ENCODE assay signal across 1 cellular context in genomic region chr9:99660191-99660636, GRCh38.
A peak's percentile ranks its signal among the peaks of the same experiment; 100 is the strongest.
TF ChIP-seq lines count a peak whose summit lies in the region.

No MANE protein-coding gene starts in this region.

TF ChIP-seq in GM12878, 131 proteins besides CTCF, POLR2A, EP300 and RAD21 (continued from another document and continues in another):
- no peak; the same call in 1 of the 2 replicates for TF ChIP-seq ZBTB40 (IDR thresholded peaks at IDR 0.05; ENCODE audit: borderline replicate concordance)
- peak; percentile 89 for TF ChIP-seq BCL3 (IDR thresholded peaks at IDR 0.05; ENCODE audit: borderline replicate concordance, insufficient read depth, low read depth, low read length, poor library complexity, severe bottlenecking)
- TF ChIP-seq REST (IDR thresholded peaks at IDR 0.05; ENCODE audit: low read depth, low read length): no peak
- peak; percentile 94 for TF ChIP-seq TCF12 (IDR thresholded peaks at IDR 0.05; ENCODE audit: low read depth, low read length)
- no peak for TF ChIP-seq FOXK2 (IDR thresholded peaks at IDR 0.05)
- TF ChIP-seq NFXL1 (IDR thresholded peaks at IDR 0.05; ENCODE audit: borderline replicate concordance): no peak
- TF ChIP-seq EED (IDR thresholded peaks at IDR 0.05; ENCODE audit: low read depth): peak; percentile 96
- 0 out of 2 replicates have a peak, but pooled peaks have one; percentile 90 for TF ChIP-seq WRNIP1 (IDR thresholded peaks at IDR 0.05; ENCODE audit: borderline replicate concordance, low read depth, low read length)
- no peak for TF ChIP-seq PBX3 (IDR thresholded peaks at IDR 0.05; ENCODE audit: insufficient replicate concordance, low read depth, low read length)
- peak; percentile 88; the same call in 1 of the 2 replicates for TF ChIP-seq CHD2 (IDR thresholded peaks at IDR 0.05; ENCODE audit: borderline replicate concordance, low read depth, low read length)
- peak; percentile 93 for TF ChIP-seq ZNF592 (IDR thresholded peaks at IDR 0.05)
- peak; percentile 95; the same call in 1 of the 2 replicates for TF ChIP-seq ZBED1 (IDR thresholded peaks at IDR 0.05; ENCODE audit: borderline replicate concordance)
- TF ChIP-seq MTA2 (IDR thresholded peaks at IDR 0.05; ENCODE audit: low read depth): peak; percentile 97
- TF ChIP-seq SRF (IDR thresholded peaks at IDR 0.05; ENCODE audit: low read depth in 2 of 2, low read length in 2 of 2): peak in 1 of 2 experiments; percentile 51; a peak in 1 of 4 replicates
- no peak for TF ChIP-seq ZBTB11 (CRISPR knock-in tag; IDR thresholded peaks at IDR 0.05)
- TF ChIP-seq ATF7 (IDR thresholded peaks at IDR 0.05; ENCODE audit: low read depth): peak; percentile 99
- peak; percentile 81 for TF ChIP-seq MTA3 (IDR thresholded peaks at IDR 0.05; ENCODE audit: borderline replicate concordance, low read length)
- TF ChIP-seq TBL1XR1 (IDR thresholded peaks at IDR 0.05; ENCODE audit: low read depth, low read length): peak; percentile 68; the same call in 1 of the 2 replicates
- peak; percentile 76 for TF ChIP-seq MEF2B (IDR thresholded peaks at IDR 0.05; ENCODE audit: partially characterized antibody, poor library complexity, severe bottlenecking)
- TF ChIP-seq TCF3 (IDR thresholded peaks at IDR 0.05; ENCODE audit: borderline replicate concordance, insufficient read depth, low read depth, low read length): peak; percentile 74; the same call in 1 of the 2 replicates
- no peak for TF ChIP-seq STAT1 (conservative IDR thresholded peaks at IDR 0.05)
- TF ChIP-seq YY1 (IDR thresholded peaks at IDR 0.05; ENCODE audit: low read depth, low read length): peak; percentile 41; the same call in 1 of the 2 replicates
- TF ChIP-seq PKNOX1 (IDR thresholded peaks at IDR 0.05): peak; percentile 75
- peak; percentile 95 for TF ChIP-seq JUNB (IDR thresholded peaks at IDR 0.05)
- no peak for TF ChIP-seq ZNF274 (IDR thresholded peaks at IDR 0.05; ENCODE audit: insufficient read depth, insufficient read length)
- TF ChIP-seq NR2F1 (conservative IDR thresholded peaks at IDR 0.05): peak; percentile 49; the same call in 1 of the 2 replicates
- peak in 1 of 2 experiments; percentile 4; a peak in 1 of 3 replicates for TF ChIP-seq EGR1 (IDR thresholded peaks at IDR 0.05; ENCODE audit: borderline replicate concordance in 1 of 2, low read depth in 2 of 2, low read length in 2 of 2)
- peak; percentile 93 for TF ChIP-seq PML (IDR thresholded peaks at IDR 0.05; ENCODE audit: low read length)
- TF ChIP-seq MEF2A (IDR thresholded peaks at IDR 0.05; ENCODE audit: insufficient read depth, low read depth, low read length): peak; percentile 89
- TF ChIP-seq ZNF217 (IDR thresholded peaks at IDR 0.05): peak; percentile 32
- no peak for TF ChIP-seq RFX5 (IDR thresholded peaks at IDR 0.05; ENCODE audit: low read depth, low read length)
- no peak for TF ChIP-seq SIN3A (IDR thresholded peaks at IDR 0.05; ENCODE audit: low read depth, low read length)
- peak; percentile 57 for TF ChIP-seq KLF5 (IDR thresholded peaks at IDR 0.05; ENCODE audit: partially characterized antibody)
- TF ChIP-seq ZZZ3 (IDR thresholded peaks at IDR 0.05; ENCODE audit: control insufficient read depth, insufficient read length, low read depth): no peak
- peak; percentile 31; the same call in 1 of the 2 replicates for TF ChIP-seq SMARCA5 (IDR thresholded peaks at IDR 0.05)
- TF ChIP-seq HDAC2 (IDR thresholded peaks at IDR 0.05): no peak
- TF ChIP-seq NRF1 (conservative IDR thresholded peaks at IDR 0.05; ENCODE audit: low read depth, low read length): no peak
- TF ChIP-seq ZNF384 (IDR thresholded peaks at IDR 0.05; ENCODE audit: borderline replicate concordance, low read depth, low read length): no peak
- peak; percentile 41; the same call in 1 of the 2 replicates for TF ChIP-seq MXI1 (IDR thresholded peaks at IDR 0.05; ENCODE audit: low read depth, low read length)
- peak; percentile 58 for TF ChIP-seq MLLT1 (IDR thresholded peaks at IDR 0.05)
- no peak for TF ChIP-seq ZNF207 (IDR thresholded peaks at IDR 0.05; ENCODE audit: borderline replicate concordance)
